ENCODE assay signal across 21 cellular contexts in the genomic region with DNA sequence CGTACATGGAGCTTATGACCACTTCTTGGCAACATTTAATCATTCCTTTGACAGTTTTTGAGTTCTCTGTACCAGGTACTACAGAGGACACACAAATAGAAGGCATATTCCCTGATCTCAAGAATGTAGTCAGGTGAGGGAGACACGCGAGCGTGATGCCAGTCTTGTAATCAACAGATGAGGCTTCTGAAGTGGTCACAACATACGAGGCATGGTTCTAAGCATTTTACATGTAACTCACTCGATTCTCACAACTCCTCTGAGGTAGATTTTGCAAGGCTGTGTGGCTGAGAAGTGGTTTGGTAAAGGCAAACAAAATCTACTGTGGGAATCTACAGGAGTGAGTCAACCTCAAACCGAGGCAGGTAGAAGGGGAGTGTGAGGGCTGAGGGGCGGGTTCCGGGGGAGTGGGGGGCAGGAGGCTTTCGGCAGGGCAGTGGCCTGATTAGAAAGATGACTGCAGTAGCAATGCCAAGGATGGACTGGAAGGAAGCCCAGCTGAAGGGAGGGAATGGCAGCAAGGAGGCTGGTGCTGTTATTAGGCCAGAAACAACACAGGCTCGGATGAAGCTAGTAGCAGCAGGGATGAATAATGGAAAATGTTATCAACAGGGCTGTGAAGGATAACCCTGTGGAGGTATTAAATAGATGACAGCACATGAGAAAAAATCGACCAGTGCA.
DNase-seq lines count a peak whose midpoint lies in the region; ATAC-seq and TF ChIP-seq lines count a peak whose summit lies in the region.
"Had no signal": no experiment of that assay in that cellular context is flagged by ENCODE, and none has a peak within 500 bp of the region (broad histone marks: within the 10 kb centered on the region; RNA-seq: fewer than 3 reads in every experiment).

No MANE protein-coding gene starts in this region.

- CTCF ChIA-PET in CD4-positive, alpha-beta T cell (lab: Charles Lee) = no interaction called here
- CTCF ChIA-PET in naive thymus-derived CD4-positive, alpha-beta T cell (lab: Charles Lee) = no interaction called here

- H3K27me3 Mint-ChIP-seq in CD4-positive, alpha-beta T cell = no peaks in the 10 kb centered on the region
- no peaks in the 10 kb centered on the region for H3K27me3 Mint-ChIP-seq in naive thymus-derived CD4-positive, alpha-beta T cell
- H3K27me3 Mint-ChIP-seq: B cell had no signal

- intact Hi-C loops in CD4-positive, alpha-beta T cell (cut with DNase I, micrococcal nuclease) = no loop called here
- intact Hi-C loops in naive thymus-derived CD4-positive, alpha-beta T cell (cut with micrococcal nuclease) = no loop called here

- POLR2A ChIA-PET in CD4-positive, alpha-beta T cell (lab: Charles Lee) = no interaction called here
- POLR2A ChIA-PET in naive thymus-derived CD4-positive, alpha-beta T cell (lab: Charles Lee) = interaction anchor here (0.6 kb wide), 1 partner anchor 300 kb away, joined by 3 read pairs; no protein-coding TSS in a partner anchor

- H3K4me2 ChIP-seq in hepatocyte = no peak overlapping the region
- H3K4me2 ChIP-seq: smooth muscle cell had no signal

- no peaks in the 10 kb centered on the region for H3K9me2 ChIP-seq in hepatocyte (replicated peaks; ENCODE audit: insufficient read depth)

- H3K27ac Mint-ChIP-seq in CD4-positive, alpha-beta T cell = peak overlapping the region; percentile 12
- peak overlapping the region in 2 of 9 donors; percentile 21 to 83 for H3K27ac Mint-ChIP-seq in naive thymus-derived CD4-positive, alpha-beta T cell
- H3K27ac Mint-ChIP-seq: B cell had no signal

- no peaks in the 10 kb centered on the region for H3K27me3 ChIP-seq in CD4-positive, alpha-beta T cell (ENCODE audit: control insufficient read depth, insufficient read depth, low read length)
- H3K27me3 ChIP-seq in naive thymus-derived CD4-positive, alpha-beta T cell (ENCODE audit: control insufficient read depth in 2 of 2, insufficient read depth in 2 of 2, low read length in 2 of 2) = no peaks in the 10 kb centered on the region
- H3K27me3 ChIP-seq in hepatocyte = no peaks in the 10 kb centered on the region
- H3K27me3 ChIP-seq: SJCRH30, transverse colon had no signal

- no peak for ATAC-seq in CD4-positive, alpha-beta T cell (ENCODE audit: poor library complexity)
- ATAC-seq in naive thymus-derived CD4-positive, alpha-beta T cell = peak; percentile 31
- ATAC-seq in HG03039 (IDR thresholded peaks at IDR 0.05; ENCODE audit: unreplicated experiment) = no peak
- no peak for ATAC-seq in HG03196 (IDR thresholded peaks at IDR 0.05; ENCODE audit: unreplicated experiment)

- H3K9me3 Mint-ChIP-seq in CD4-positive, alpha-beta T cell = no peaks in the 10 kb centered on the region
- H3K9me3 Mint-ChIP-seq in naive thymus-derived CD4-positive, alpha-beta T cell = no peaks in the 10 kb centered on the region

- H3K4me1 Mint-ChIP-seq in CD4-positive, alpha-beta T cell (ENCODE audit: low read depth) = no peaks in the 10 kb centered on the region
- peaks cover 0 to 5% (median 0%) of the 10 kb centered on the region in 7 donors for H3K4me1 Mint-ChIP-seq in naive thymus-derived CD4-positive, alpha-beta T cell

- no peak overlapping the region for H3K4me3 ChIP-seq in naive thymus-derived CD4-positive, alpha-beta T cell (ENCODE audit: low read length)
- H3K4me3 ChIP-seq in hepatocyte = no peak overlapping the region
- H3K4me3 ChIP-seq: SJCRH30, smooth muscle cell, transverse colon had no signal

- no peak overlapping the region for H3K27ac ChIP-seq in CD4-positive, alpha-beta T cell (ENCODE audit: low read depth, low read length)
- no peak overlapping the region for H3K27ac ChIP-seq in naive thymus-derived CD4-positive, alpha-beta T cell (ENCODE audit: low read depth, low read length)
- H3K27ac ChIP-seq in hepatocyte = no peak overlapping the region
- H3K27ac ChIP-seq: parathyroid adenoma, SJCRH30, transverse colon had no signal

- TF ChIP-seq CTCF in CD4-positive, alpha-beta T cell (IDR thresholded peaks at IDR 0.05) = no peak
- no peak for TF ChIP-seq CTCF in hepatocyte (IDR thresholded peaks at IDR 0.05; ENCODE audit: poor library complexity)

- no peak overlapping the region for H2AFZ ChIP-seq in hepatocyte
- H2AFZ ChIP-seq: parathyroid adenoma had no signal

- no peak overlapping the region for H3K4me3 Mint-ChIP-seq in CD4-positive, alpha-beta T cell
- H3K4me3 Mint-ChIP-seq in naive thymus-derived CD4-positive, alpha-beta T cell = no peak overlapping the region
- H3K4me3 Mint-ChIP-seq: B cell had no signal

- no peaks in the 10 kb centered on the region for H3K36me3 Mint-ChIP-seq in CD4-positive, alpha-beta T cell (ENCODE audit: low read depth)
- no peaks in the 10 kb centered on the region for H3K36me3 Mint-ChIP-seq in naive thymus-derived CD4-positive, alpha-beta T cell

- DNase-seq in CD4-positive, alpha-beta T cell = no peak
- DNase-seq in H4 (ENCODE audit: low spot score) = peak; percentile 38
- peak; percentile 77 for DNase-seq in cerebellum (ENCODE audit: low spot score)
- no peak for DNase-seq in naive thymus-derived CD4-positive, alpha-beta T cell
- DNase-seq in germinal center (ENCODE audit: low spot score) = no peak
- no peak for DNase-seq in hepatocyte (ENCODE audit: low spot score)
- DNase-seq: activated CD4-positive, CD25-positive, alpha-beta regulatory T cell treated with anti-CD3 and anti-CD28 coated beads, Interleukin-2, amount 50 U/mL, for 72 hours; effector memory CD4-positive, alpha-beta T cell; H7; hippocampal formation; NCI-H1092 treated with DMSO at 0.1 percent for 48 hours; NCI-H2081 treated with DMSO at 0.1 percent for 48 hours; NCI-H524; SJCRH30; T-helper 9 cell; transverse colon had no signal

- no peaks in the 10 kb centered on the region for H4K20me1 ChIP-seq in hepatocyte (ENCODE audit: insufficient read depth, poor library complexity, severe bottlenecking)

- H3K36me3 ChIP-seq in naive thymus-derived CD4-positive, alpha-beta T cell (ENCODE audit: control insufficient read depth in 2 of 3, insufficient read depth in 3 of 3, low read length in 3 of 3) = no peaks in the 10 kb centered on the region
- no peaks in the 10 kb centered on the region for H3K36me3 ChIP-seq in hepatocyte (replicated peaks; ENCODE audit: insufficient read depth, low read depth)
- H3K36me3 ChIP-seq: SJCRH30, transverse colon had no signal

- no peaks in the 10 kb centered on the region for H3K9me3 ChIP-seq in CD4-positive, alpha-beta T cell (ENCODE audit: control insufficient read depth, low read length)
- no peaks in the 10 kb centered on the region for H3K9me3 ChIP-seq in naive thymus-derived CD4-positive, alpha-beta T cell (ENCODE audit: control insufficient read depth in 2 of 3, low read length in 3 of 3)
- H3K9me3 ChIP-seq in hepatocyte (ENCODE audit: low read depth) = no peaks in the 10 kb centered on the region
- H3K9me3 ChIP-seq: SJCRH30, transverse colon had no signal

- no peaks in the 10 kb centered on the region for H3K4me1 ChIP-seq in naive thymus-derived CD4-positive, alpha-beta T cell (ENCODE audit: control insufficient read depth in 2 of 2, insufficient read depth in 2 of 2, low read length in 2 of 2)
- no peaks in the 10 kb centered on the region for H3K4me1 ChIP-seq in hepatocyte (ENCODE audit: insufficient read depth)
- H3K4me1 ChIP-seq: parathyroid adenoma, SJCRH30, transverse colon had no signal

- WGBS in hepatocyte (ENCODE audit: low lambda C conversion rate, missing lambda C conversion rate) = 88% methylated on average over 10 of the region's 12 CpGs

- no peaks in the 10 kb centered on the region for H3K79me2 ChIP-seq in hepatocyte
- H3K79me2 ChIP-seq: parathyroid adenoma had no signal

Comparison
In these comparisons a context has a peak if more than half of its experiments do, and no peak if none do; other contexts are left out.
1. DNase-seq: peak in H4 (single experiment) and cerebellum (single experiment); none in CD4-positive, alpha-beta T cell (0 of 10), naive thymus-derived CD4-positive, alpha-beta T cell (0 of 9), germinal center (single experiment) and hepatocyte (single experiment).